ENCODE assay signal across 8 cellular contexts in the genomic region with DNA sequence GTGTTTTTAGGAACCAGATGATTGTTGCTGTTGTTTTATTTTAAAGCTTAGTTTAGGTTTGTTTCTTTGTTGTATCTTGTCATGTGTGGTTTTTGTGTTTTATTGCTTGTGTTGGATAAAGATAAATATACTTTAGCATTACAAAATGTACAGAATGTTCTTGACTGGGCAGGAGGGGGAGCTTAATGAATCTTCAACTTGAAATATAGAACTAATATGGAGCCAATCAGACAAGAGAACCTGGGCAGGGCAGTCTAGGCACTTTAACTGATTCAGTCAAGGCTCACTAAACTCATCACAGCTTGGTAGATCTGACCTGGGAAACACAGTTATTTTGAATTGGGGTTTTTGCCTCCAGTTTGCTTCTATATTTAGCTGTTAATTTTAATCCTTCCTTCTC.
DNase-seq lines count a peak whose midpoint lies in the region; ATAC-seq and TF ChIP-seq lines count a peak whose summit lies in the region.

No MANE protein-coding gene starts in this region.

- no peak overlapping the region for H3K4ac ChIP-seq in mesendoderm (ENCODE audit: low read depth, low read length)

- H4K8ac ChIP-seq in mesendoderm (ENCODE audit: low read depth, low read length) = no peak overlapping the region

- H3K9me3 ChIP-seq in thyroid gland = no peaks in the 10 kb centered on the region

- no peak overlapping the region for H3K4me2 ChIP-seq in mesendoderm (ENCODE audit: low read length)

- H3K23ac ChIP-seq in mesendoderm (ENCODE audit: low read length) = no peak overlapping the region

- no peak overlapping the region for H2BK120ac ChIP-seq in mesendoderm (ENCODE audit: low read depth, low read length)

- H3K27ac ChIP-seq in mesendoderm (ENCODE audit: low read depth, low read length) = no peak overlapping the region
- no peak overlapping the region for H3K27ac ChIP-seq in thyroid gland

- H3K18ac ChIP-seq in mesendoderm (ENCODE audit: low read length) = no peak overlapping the region

- no peak overlapping the region for H4K5ac ChIP-seq in mesendoderm (ENCODE audit: low read length)

- intact Hi-C loops in thyroid gland (cut with DNase I) = no loop called here

- H3K4me1 ChIP-seq in mesendoderm (ENCODE audit: control insufficient read depth, low read depth, low read length) (no peaks in the 10 kb centered on the region), thyroid gland (no peaks in the 10 kb centered on the region)

- H3K79me2 ChIP-seq in mesendoderm (ENCODE audit: control insufficient read depth, insufficient read depth, low read length) = no peaks in the 10 kb centered on the region

- no peaks in the 10 kb centered on the region for H3K27me3 ChIP-seq in mesendoderm (ENCODE audit: insufficient read depth, low read length, poor library complexity)
- H3K27me3 ChIP-seq in thyroid gland = no peaks in the 10 kb centered on the region

- DNase-seq in AG09309 (ENCODE audit: low read depth) (no peak), astrocyte of the spinal cord (ENCODE audit: low read depth, low spot score) (peak; percentile 75), mesendoderm (no peak), DMS79 treated with DMSO at 0.1 percent for 48 hours (lab: John Stamatoyannopoulos, UW) (no peak), thyroid gland (no peak)
- DNase-seq in activated CD4-positive, alpha-beta T cell treated with anti-CD3 and anti-CD28 coated beads, Interleukin-2, amount 50 U/mL, for 48 hours = no peak

- no peak overlapping the region for H2BK15ac ChIP-seq in mesendoderm (replicated peaks; ENCODE audit: low read depth)

- H3K79me1 ChIP-seq in mesendoderm (ENCODE audit: low read length) = no peaks in the 10 kb centered on the region

- TF ChIP-seq CTCF in AG09309 (IDR thresholded peaks at IDR 0.05; ENCODE audit: control insufficient read depth, insufficient read depth, low read depth, low read length, missing control alignments) (no peak), astrocyte of the spinal cord (IDR thresholded peaks at IDR 0.05; ENCODE audit: low read depth, low read length) (no peak), thyroid gland (IDR thresholded peaks at IDR 0.05) (no peak)

- in situ Hi-C loops in astrocyte of the spinal cord (cut with HindIII; ENCODE audit: low sequenced_read_pairs) = no loop called here

- no peak for TF ChIP-seq POLR2A in thyroid gland (IDR thresholded peaks at IDR 0.05)

- ATAC-seq in HG02759 (IDR thresholded peaks at IDR 0.05; ENCODE audit: unreplicated experiment) (peak; percentile 23), GM19397 (IDR thresholded peaks at IDR 0.05; ENCODE audit: unreplicated experiment) (no peak)

- no peak overlapping the region for H2AK5ac ChIP-seq in mesendoderm (ENCODE audit: low read length)

- no peak overlapping the region for H3K56ac ChIP-seq in mesendoderm (ENCODE audit: low read length)

- no peak overlapping the region for H2BK5ac ChIP-seq in mesendoderm (ENCODE audit: low read length)

- H3K4me3 ChIP-seq in AG09309 (ENCODE audit: control insufficient read depth, low read depth, low read length) (peak overlapping the region; percentile 38), astrocyte of the spinal cord (ENCODE audit: low read depth, low read length) (peak overlapping the region; percentile 60), mesendoderm (ENCODE audit: low read length) (no peak overlapping the region), thyroid gland (replicated peaks in 1 of 3) (no peak overlapping the region)

- H3K9ac ChIP-seq in mesendoderm (ENCODE audit: low read length) = peak overlapping the region; percentile 40

- H3K36me3 ChIP-seq in mesendoderm (ENCODE audit: control insufficient read depth, insufficient read depth, low read length) = no peaks in the 10 kb centered on the region
- no peaks in the 10 kb centered on the region for H3K36me3 ChIP-seq in thyroid gland

Comparison
In these comparisons a context has a peak if more than half of its experiments do, and no peak if none do; other contexts are left out.
1. H3K4me3 ChIP-seq: peak in AG09309 (single experiment) and astrocyte of the spinal cord (single experiment); none in mesendoderm (single experiment) and thyroid gland (0 of 3).